ENCODE assay signal across 1 cellular context in genomic region chr2:105912081-105912480, GRCh38.
TF ChIP-seq lines count a peak whose summit lies in the region.

No MANE protein-coding gene starts in this region.

TF ChIP-seq in IMR-90, 13 proteins besides CTCF, POLR2A, EP300 and RAD21:
- TF ChIP-seq, protein P1, sequence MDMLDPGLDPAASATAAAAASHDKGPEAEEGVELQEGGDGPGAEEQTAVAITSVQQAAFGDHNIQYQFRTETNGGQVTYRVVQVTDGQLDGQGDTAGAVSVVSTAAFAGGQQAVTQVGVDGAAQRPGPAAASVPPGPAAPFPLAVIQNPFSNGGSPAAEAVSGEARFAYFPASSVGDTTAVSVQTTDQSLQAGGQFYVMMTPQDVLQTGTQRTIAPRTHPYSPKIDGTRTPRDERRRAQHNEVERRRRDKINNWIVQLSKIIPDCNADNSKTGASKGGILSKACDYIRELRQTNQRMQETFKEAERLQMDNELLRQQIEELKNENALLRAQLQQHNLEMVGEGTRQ (IDR thresholded peaks at IDR 0.05; ENCODE audit: low read depth, low read length): no peak
- TF ChIP-seq CEBPB (IDR thresholded peaks at IDR 0.05; ENCODE audit: low read depth, low read length): no peak
- no peak for TF ChIP-seq NFE2L2 (IDR thresholded peaks at IDR 0.05; ENCODE audit: low read depth, low read length)
- TF ChIP-seq, protein P2, sequence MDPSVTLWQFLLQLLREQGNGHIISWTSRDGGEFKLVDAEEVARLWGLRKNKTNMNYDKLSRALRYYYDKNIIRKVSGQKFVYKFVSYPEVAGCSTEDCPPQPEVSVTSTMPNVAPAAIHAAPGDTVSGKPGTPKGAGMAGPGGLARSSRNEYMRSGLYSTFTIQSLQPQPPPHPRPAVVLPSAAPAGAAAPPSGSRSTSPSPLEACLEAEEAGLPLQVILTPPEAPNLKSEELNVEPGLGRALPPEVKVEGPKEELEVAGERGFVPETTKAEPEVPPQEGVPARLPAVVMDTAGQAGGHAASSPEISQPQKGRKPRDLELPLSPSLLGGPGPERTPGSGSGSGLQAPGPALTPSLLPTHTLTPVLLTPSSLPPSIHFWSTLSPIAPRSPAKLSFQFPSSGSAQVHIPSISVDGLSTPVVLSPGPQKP (IDR thresholded peaks at IDR 0.05; ENCODE audit: borderline replicate concordance, low read depth, low read length): no peak
- TF ChIP-seq MXI1 (IDR thresholded peaks at IDR 0.05; ENCODE audit: borderline replicate concordance, low read depth, low read length): no peak
- TF ChIP-seq CHD1 (IDR thresholded peaks at IDR 0.05; ENCODE audit: low read depth, low read length): no peak
- TF ChIP-seq MAFK (IDR thresholded peaks at IDR 0.05; ENCODE audit: low read depth, low read length): no peak
- no peak for TF ChIP-seq MAZ (IDR thresholded peaks at IDR 0.05; ENCODE audit: borderline replicate concordance, low read depth, low read length)
- TF ChIP-seq RFX5 (IDR thresholded peaks at IDR 0.05; ENCODE audit: low read depth, low read length): no peak
- TF ChIP-seq FOS (IDR thresholded peaks at IDR 0.05; ENCODE audit: low read depth, low read length): no peak
- no peak for TF ChIP-seq RCOR1 (IDR thresholded peaks at IDR 0.05; ENCODE audit: insufficient replicate concordance, low read length)
- no peak for TF ChIP-seq SMC3 (IDR thresholded peaks at IDR 0.05; ENCODE audit: low read depth, low read length)
- TF ChIP-seq BHLHE40 (IDR thresholded peaks at IDR 0.05; ENCODE audit: low read depth, low read length): no peak
